Comparison of ENCODE assay signal across 9 cellular contexts in genomic region chr16:49528564-49529150, GRCh38.
A peak's percentile ranks its signal among the peaks of the same experiment; 100 is the strongest.
DNase-seq lines count a peak whose midpoint lies in the region; ATAC-seq and TF ChIP-seq lines count a peak whose summit lies in the region.
"Had no signal": no experiment of that assay in that cellular context is flagged by ENCODE, and none has a peak within 500 bp of the region (broad histone marks: within the 10 kb centered on the region; RNA-seq: fewer than 3 reads in every experiment).

No MANE protein-coding gene starts in this region.

- TF ChIP-seq CTCF in heart left ventricle (IDR thresholded peaks at IDR 0.05) (no peak), sigmoid colon (IDR thresholded peaks at IDR 0.05) (no peak), mucosa of descending colon (IDR thresholded peaks at IDR 0.05) (no peak)

- H3K9me3 ChIP-seq in CD8-positive, alpha-beta memory T cell (ENCODE audit: low read length), result no peaks in the 10 kb centered on the region
- no peaks in the 10 kb centered on the region for H3K9me3 ChIP-seq in heart left ventricle
- no peaks in the 10 kb centered on the region for H3K9me3 ChIP-seq in sigmoid colon
- no peaks in the 10 kb centered on the region for H3K9me3 ChIP-seq in mucosa of descending colon

- ATAC-seq in T-cell (replicated peaks in 1 of 4) (peak; percentile 41 to 60 (median 52)), heart left ventricle (peak in 3 of 4 donors; percentile 21 to 31 (median 25)), GM21390 (IDR thresholded peaks at IDR 0.05; ENCODE audit: unreplicated experiment) (no peak), mucosa of descending colon (no peak), GM19023 (IDR thresholded peaks at IDR 0.05; ENCODE audit: unreplicated experiment) (no peak)

- H3K36me3 Mint-ChIP-seq in CD8-positive, alpha-beta memory T cell, result no peaks in the 10 kb centered on the region
- H3K36me3 Mint-ChIP-seq in T-cell, result no peaks in the 10 kb centered on the region

- DNase-seq in CD8-positive, alpha-beta memory T cell, result peak in 1 of 5 donors; percentile 14
- peak in 2 of 34 experiments; percentile 11 to 16 for DNase-seq in T-cell
- peak in 1 of 5 donors; percentile 4 for DNase-seq in heart left ventricle
- no peak for DNase-seq in sigmoid colon
- no peak for DNase-seq in mucosa of descending colon
- no peak for DNase-seq in posterior cingulate gyrus
- DNase-seq: islet precursor cell had no signal

- peaks cover 6 to 16% of the 10 kb centered on the region in 2 donors for H3K27me3 Mint-ChIP-seq in CD8-positive, alpha-beta memory T cell
- peaks cover 0 to 6% of the 10 kb centered on the region in 2 donors for H3K27me3 Mint-ChIP-seq in T-cell

- peak overlapping the region in 2 of 8 donors; percentile 36 to 53 for H3K27ac Mint-ChIP-seq in CD8-positive, alpha-beta memory T cell
- peak overlapping the region; percentile 82 to 90 for H3K27ac Mint-ChIP-seq in T-cell

- H3K4me3 ChIP-seq in CD8-positive, alpha-beta memory T cell (ENCODE audit: low read length), result peak overlapping the region; percentile 23
- H3K4me3 ChIP-seq in heart left ventricle, result peak overlapping the region in 11 of 12 donors; percentile 9 to 56 (median 43)
- H3K4me3 ChIP-seq in sigmoid colon, result peak overlapping the region; percentile 11 to 47 (median 37)
- no peak overlapping the region for H3K4me3 ChIP-seq in mucosa of descending colon

- no peaks in the 10 kb centered on the region for H3K27me3 ChIP-seq in CD8-positive, alpha-beta memory T cell (ENCODE audit: insufficient read depth, low read length, poor library complexity, severe bottlenecking)
- H3K27me3 ChIP-seq in heart left ventricle, result no peaks in the 10 kb centered on the region
- H3K27me3 ChIP-seq in sigmoid colon, result no peaks in the 10 kb centered on the region

- WGBS in heart left ventricle, 4 donors, result 44 to 64% (median 50%) methylated on average over 17 to 18 of the region's 18 CpGs
- WGBS in sigmoid colon, 2 donors, result 60 to 72% methylated on average over 18 of the region's 18 CpGs

- POLR2A ChIA-PET in CD8-positive, alpha-beta memory T cell (lab: Charles Lee), result no interaction called here
- POLR2A ChIA-PET in T-cell (lab: Charles Lee), result no interaction called here

- H3K4me1 ChIP-seq in CD8-positive, alpha-beta memory T cell (ENCODE audit: insufficient read depth, low read length), result no peaks in the 10 kb centered on the region
- H3K4me1 ChIP-seq in heart left ventricle (peaks cover 0 to 29% (median 2%) of the 10 kb centered on the region in 12 donors), sigmoid colon (peaks cover 0 to 10% (median 6%) of the 10 kb centered on the region in 4 donors), mucosa of descending colon (ENCODE audit: low read depth) (no peaks in the 10 kb centered on the region)

- no peaks in the 10 kb centered on the region for H3K36me3 ChIP-seq in CD8-positive, alpha-beta memory T cell (ENCODE audit: insufficient read depth, low read length)
- H3K36me3 ChIP-seq in heart left ventricle, result peaks cover 0 to 3% (median 0%) of the 10 kb centered on the region in 9 donors
- H3K36me3 ChIP-seq in sigmoid colon, result no peaks in the 10 kb centered on the region
- H3K36me3 ChIP-seq in mucosa of descending colon (ENCODE audit: low read depth), result no peaks in the 10 kb centered on the region

- H3K9me3 Mint-ChIP-seq in CD8-positive, alpha-beta memory T cell, result no peaks in the 10 kb centered on the region
- H3K9me3 Mint-ChIP-seq in T-cell, result no peaks in the 10 kb centered on the region

- H3K27ac ChIP-seq in CD8-positive, alpha-beta memory T cell (ENCODE audit: low read depth, low read length), result no peak overlapping the region
- H3K27ac ChIP-seq in heart left ventricle, result peak overlapping the region in 6 of 12 donors; percentile 5 to 46 (median 22)
- peak overlapping the region; percentile 32 to 64 (median 46) for H3K27ac ChIP-seq in sigmoid colon

- TF ChIP-seq EP300 in sigmoid colon (IDR thresholded peaks at IDR 0.05), result no peak

- intact Hi-C loops in heart left ventricle (cut with DNase I) (no loop called here), sigmoid colon (cut with DNase I) (no loop called here), mucosa of descending colon (cut with DNase I, micrococcal nuclease) (no loop called here), posterior cingulate gyrus (cut with DNase I) (no loop called here)

- CTCF ChIA-PET in CD8-positive, alpha-beta memory T cell (lab: Charles Lee), result no interaction called here
- CTCF ChIA-PET in T-cell (lab: Charles Lee), result no interaction called here

- peaks cover 0 to 6% (median 3%) of the 10 kb centered on the region in 3 donors for H3K4me1 Mint-ChIP-seq in CD8-positive, alpha-beta memory T cell
- H3K4me1 Mint-ChIP-seq in T-cell, result peaks cover 6 to 23% (median 16%) of the 10 kb centered on the region in 3 donors

- peak overlapping the region in 6 of 7 donors; percentile 11 to 77 (median 57) for H3K4me3 Mint-ChIP-seq in CD8-positive, alpha-beta memory T cell
- H3K4me3 Mint-ChIP-seq in T-cell, result peak overlapping the region; percentile 82 to 89 (median 85)

- TF ChIP-seq POLR2A in heart left ventricle (IDR thresholded peaks at IDR 0.05) (no peak), sigmoid colon (IDR thresholded peaks at IDR 0.05) (no peak)

Comparison
In these comparisons a context has a peak if more than half of its experiments do, and no peak if none do; other contexts are left out.
1. ATAC-seq: peak in T-cell (4 of 4) and heart left ventricle (3 of 4); none in GM21390 (single experiment), mucosa of descending colon (single experiment) and GM19023 (single experiment).